In the genomic region with DNA sequence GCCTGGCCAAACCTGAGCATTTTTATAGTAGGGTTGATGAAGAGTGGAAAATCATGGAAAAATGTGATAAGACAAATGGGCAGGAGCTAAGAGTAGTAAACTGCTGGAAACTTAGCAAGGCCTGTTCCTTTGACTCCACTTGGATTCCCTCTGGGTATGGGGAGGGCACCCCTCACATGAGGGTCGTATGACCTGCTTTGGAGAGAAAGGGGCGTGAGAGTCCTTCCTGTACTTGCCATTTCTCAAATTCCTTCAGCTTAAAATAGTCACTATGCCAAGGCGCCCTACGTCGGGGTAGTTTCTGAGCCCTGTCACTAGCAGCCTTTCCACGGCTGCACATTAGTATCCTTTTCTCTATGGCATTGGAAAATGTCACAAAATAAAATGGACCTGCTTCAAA, we compare ENCODE assay signal across 27 cellular contexts. TPM values are rescaled to one million over a fixed set of nuclear protein-coding genes. Genes with fewer than 3 reads are reported as not detected.
DNase-seq lines count a peak whose midpoint lies in the region; ATAC-seq lines count a peak whose summit lies in the region.
"Had no signal": no experiment of that assay in that cellular context is flagged by ENCODE, and none has a peak within 500 bp of the region (broad histone marks: within the 10 kb centered on the region; RNA-seq: fewer than 3 reads in every experiment).

No MANE protein-coding gene starts in this region.

- H3K36me3 Mint-ChIP-seq in activated T-helper 17 cell treated with anti-CD3 and anti-CD28 coated beads, Interleukin-2, amount 50 U/mL, for 72 hours (ENCODE audit: low read depth) = peaks cover 23% of the 10 kb centered on the region
- H3K36me3 Mint-ChIP-seq in naive thymus-derived CD8-positive, alpha-beta T cell = no peaks in the 10 kb centered on the region

- no peak for DNase-seq in Right ventricle myocardium superior
- DNase-seq in left cardiac atrium = no peak
- DNase-seq in G401 (ENCODE audit: low spot score) = peak; percentile 19
- DNase-seq in naive thymus-derived CD8-positive, alpha-beta T cell = no peak
- DNase-seq in pons (ENCODE audit: low spot score) = no peak
- DNase-seq: activated CD4-positive, alpha-beta T cell treated with anti-CD3 and anti-CD28 coated beads for 1 hour; activated naive CD4-positive, alpha-beta T cell treated with anti-CD3 and anti-CD28 coated beads, Interleukin-2, amount 10 ng/mL, durations not matched to agents 7 days and 5 days; DMS79 treated with DMSO at 0.1 percent for 48 hours; GF-D8; GOT3; hippocampal formation; IMR-90; mesenchymal stem cell; MV-4-11; NCI-H1436; NCI-H2081 treated with DMSO at 0.1 percent for 48 hours; NCI-H2227 treated with DMSO at 0.1 percent for 48 hours; NK-92 treated with Interleukin-12 subunit alpha and Interleukin-12 subunit beta, amount 100 ng/mL, for 24 hours; PC-3; posterior cingulate gyrus; stimulated activated CD4-positive, alpha-beta T cell treated with anti-CD3 and anti-CD28 coated beads, Interleukin-4, amount 100 ng/mL, for 1 hour; trophoblast cell had no signal

- peak overlapping the region; percentile 74 for H3K4me3 Mint-ChIP-seq in activated T-helper 17 cell treated with anti-CD3 and anti-CD28 coated beads, Interleukin-2, amount 50 U/mL, for 72 hours
- H3K4me3 Mint-ChIP-seq in naive thymus-derived CD8-positive, alpha-beta T cell = no peak overlapping the region
- H3K4me3 Mint-ChIP-seq: activated naive CD4-positive, alpha-beta T cell treated with anti-CD3 and anti-CD28 coated beads, Interleukin-2, amount 10 ng/mL, durations not matched to agents 7 days and 5 days; T-helper 2 cell treated with Interferon-gamma antibody and Interleukin-4, amounts not matched to agents 5 μg/mL and 100 μg/mL, for 36 hours had no signal

- H3K27ac Mint-ChIP-seq in activated T-helper 17 cell treated with anti-CD3 and anti-CD28 coated beads, Interleukin-2, amount 50 U/mL, for 72 hours = peak overlapping the region; percentile 93
- H3K27ac Mint-ChIP-seq in naive thymus-derived CD8-positive, alpha-beta T cell = peak overlapping the region in 6 of 10 donors; percentile 14 to 79 (median 65)
- H3K27ac Mint-ChIP-seq: activated naive CD4-positive, alpha-beta T cell treated with anti-CD3 and anti-CD28 coated beads, Interleukin-2, amount 10 ng/mL, durations not matched to agents 7 days and 5 days; T-helper 2 cell treated with Interferon-gamma antibody and Interleukin-4, amounts not matched to agents 5 μg/mL and 100 μg/mL, for 36 hours had no signal

- no peaks in the 10 kb centered on the region for H3K9me3 Mint-ChIP-seq in activated T-helper 17 cell treated with anti-CD3 and anti-CD28 coated beads, Interleukin-2, amount 50 U/mL, for 72 hours
- peaks cover 0 to 2% (median 0%) of the 10 kb centered on the region in 9 donors for H3K9me3 Mint-ChIP-seq in naive thymus-derived CD8-positive, alpha-beta T cell
- H3K9me3 Mint-ChIP-seq: T-helper 2 cell treated with Interferon-gamma antibody and Interleukin-4, amounts not matched to agents 5 μg/mL and 100 μg/mL, for 36 hours had no signal

- peaks cover 77% of the 10 kb centered on the region for H3K4me1 Mint-ChIP-seq in activated T-helper 17 cell treated with anti-CD3 and anti-CD28 coated beads, Interleukin-2, amount 50 U/mL, for 72 hours
- peaks cover 24 to 85% (median 64%) of the 10 kb centered on the region in 4 donors for H3K4me1 Mint-ChIP-seq in naive thymus-derived CD8-positive, alpha-beta T cell

- peak; percentile 34 for ATAC-seq in Right ventricle myocardium superior (ENCODE audit: poor library complexity)
- ATAC-seq in left cardiac atrium = no peak
- ATAC-seq in activated T-helper 17 cell treated with anti-CD3 and anti-CD28 coated beads, Interleukin-2, amount 50 U/mL, for 72 hours (replicated peaks) = no peak
- no peak for ATAC-seq in naive thymus-derived CD8-positive, alpha-beta T cell
- no peak for ATAC-seq in GM21786 (IDR thresholded peaks at IDR 0.05; ENCODE audit: unreplicated experiment)
- ATAC-seq: gastroesophageal sphincter, PC-3, sciatic nerve had no signal

- in situ Hi-C loops in G401 (cut with HindIII; ENCODE audit: low sequenced_read_pairs) = no loop called here

- intact Hi-C loops in Right ventricle myocardium superior (cut with DNase I) = no loop called here
- intact Hi-C loops in left cardiac atrium (cut with DNase I) = loop anchor here in 1 of 2 donors (5.0 kb wide), 1 partner anchor 49 kb away; a partner anchor contains a TSS

- no peaks in the 10 kb centered on the region for H3K27me3 Mint-ChIP-seq in activated T-helper 17 cell treated with anti-CD3 and anti-CD28 coated beads, Interleukin-2, amount 50 U/mL, for 72 hours
- no peaks in the 10 kb centered on the region for H3K27me3 Mint-ChIP-seq in naive thymus-derived CD8-positive, alpha-beta T cell
- H3K27me3 Mint-ChIP-seq: activated naive CD4-positive, alpha-beta T cell treated with anti-CD3 and anti-CD28 coated beads, Interleukin-2, amount 10 ng/mL, durations not matched to agents 7 days and 5 days had no signal

- POLR2A ChIA-PET in naive thymus-derived CD8-positive, alpha-beta T cell (lab: Charles Lee) = interaction anchor here (0.6 to 2.9 kb wide), 2 partner anchors 24 to 40 kb away, joined by 4 to 8 read pairs; no protein-coding TSS in a partner anchor

RNA-seq across cellular contexts. Expression of a gene that starts 49.1 kb away (rescaled TPM):
- total RNA-seq in Right ventricle myocardium superior (6.2 TPM), left cardiac atrium (1 to 10 TPM; 5.3 to 5.7 TPM)
- total RNA-seq in G401 (2014; rRNA removed; shearing (Covaris generic)) = 0.55 and 1.5 TPM in 2 replicates
- total RNA-seq in activated T-helper 17 cell treated with anti-CD3 and anti-CD28 coated beads, Interleukin-2, amount 50 U/mL, for 72 hours = 10 to 100 TPM; 43.5 to 69.7 TPM
- total RNA-seq in naive thymus-derived CD8-positive, alpha-beta T cell = 1 to 10 TPM; 6.3 to 6.5 TPM
- 1 to 10 TPM; 3.3 to 3.7 (median 3.4) TPM for polyA plus RNA-seq in naive thymus-derived CD8-positive, alpha-beta T cell
- total RNA-seq: PC-3 had no signal
- polyA plus RNA-seq: IMR-90 had no signal
